ENCODE assay signal across 8 cellular contexts in genomic region chrX:17861496-17862011, GRCh38. TPM values are rescaled to one million over a fixed set of nuclear protein-coding genes. Genes with fewer than 3 reads are reported as not detected.
DNase-seq lines count a peak whose midpoint lies in the region; ATAC-seq and TF ChIP-seq lines count a peak whose summit lies in the region.

No MANE protein-coding gene starts in this region.

- H3K4me3 Mint-ChIP-seq in activated CD4-positive, alpha-beta memory T cell treated with anti-CD3 and anti-CD28 coated beads for 36 hours: peak overlapping the region; percentile 12
- H3K4me3 Mint-ChIP-seq in activated CD4-positive, alpha-beta memory T cell treated with anti-CD3 and anti-CD28 coated beads, Interleukin-2, amount 10 ng/mL, durations not matched to agents 7 days and 5 days: no peak overlapping the region
- H3K4me3 Mint-ChIP-seq in activated naive CD8-positive, alpha-beta T cell treated with anti-CD3 and anti-CD28 coated beads, Interleukin-2, amount 50 U/mL, for 24 hours: peak overlapping the region; percentile 45
- peak overlapping the region in 3 of 5 donors; percentile 9 to 52 (median 22) for H3K4me3 Mint-ChIP-seq in immature natural killer cell

- 6 to 7% methylated on average over 8 to 14 of the region's 15 CpGs for WGBS in testis, 2 donors

- H3K27me3 ChIP-seq in testis: no peaks in the 10 kb centered on the region

- H3K4me1 ChIP-seq in testis: no peaks in the 10 kb centered on the region

- no peak for ATAC-seq in activated naive CD8-positive, alpha-beta T cell treated with anti-CD3 and anti-CD28 coated beads, Interleukin-2, amount 50 U/mL, for 24 hours
- no peak for ATAC-seq in left lobe of liver
- no peak for ATAC-seq in HG03095 (IDR thresholded peaks at IDR 0.05; ENCODE audit: unreplicated experiment)

- H3K36me3 ChIP-seq in testis (ENCODE audit: low read depth, missing control alignments): no peaks in the 10 kb centered on the region

- H3K4me1 Mint-ChIP-seq in activated CD4-positive, alpha-beta memory T cell treated with anti-CD3 and anti-CD28 coated beads for 36 hours (ENCODE audit: low read depth): peaks cover 5% of the 10 kb centered on the region
- peaks cover 4% of the 10 kb centered on the region for H3K4me1 Mint-ChIP-seq in activated CD4-positive, alpha-beta memory T cell treated with anti-CD3 and anti-CD28 coated beads, Interleukin-2, amount 10 ng/mL, durations not matched to agents 7 days and 5 days
- H3K4me1 Mint-ChIP-seq in activated naive CD8-positive, alpha-beta T cell treated with anti-CD3 and anti-CD28 coated beads, Interleukin-2, amount 50 U/mL, for 24 hours: peaks cover 12% of the 10 kb centered on the region
- H3K4me1 Mint-ChIP-seq in immature natural killer cell: peaks cover 0 to 2% of the 10 kb centered on the region in 2 donors

- no peak overlapping the region for H3K27ac ChIP-seq in testis

- CTCF ChIA-PET in activated CD4-positive, alpha-beta memory T cell treated with anti-CD3 and anti-CD28 coated beads for 36 hours (lab: Charles Lee): no interaction called here
- CTCF ChIA-PET in activated CD4-positive, alpha-beta memory T cell treated with anti-CD3 and anti-CD28 coated beads, Interleukin-2, amount 10 ng/mL, durations not matched to agents 7 days and 5 days (lab: Charles Lee): no interaction called here

- no peak for TF ChIP-seq POLR2A in testis (IDR thresholded peaks at IDR 0.05)

- POLR2A ChIA-PET in activated CD4-positive, alpha-beta memory T cell treated with anti-CD3 and anti-CD28 coated beads for 36 hours (lab: Charles Lee): no interaction called here
- POLR2A ChIA-PET in activated CD4-positive, alpha-beta memory T cell treated with anti-CD3 and anti-CD28 coated beads, Interleukin-2, amount 10 ng/mL, durations not matched to agents 7 days and 5 days (lab: Charles Lee): no interaction called here

- DNase-seq in activated CD4-positive, alpha-beta memory T cell treated with anti-CD3 and anti-CD28 coated beads for 36 hours: no peak
- no peak for DNase-seq in activated CD4-positive, alpha-beta memory T cell treated with anti-CD3 and anti-CD28 coated beads, Interleukin-2, amount 10 ng/mL, durations not matched to agents 7 days and 5 days
- no peak for DNase-seq in activated naive CD8-positive, alpha-beta T cell treated with anti-CD3 and anti-CD28 coated beads, Interleukin-2, amount 50 U/mL, for 24 hours
- DNase-seq in immature natural killer cell: no peak
- DNase-seq in testis: no peak
- no peak for DNase-seq in left lobe of liver (ENCODE audit: low spot score)
- DNase-seq in NOMO-1 (lab: John Stamatoyannopoulos, UW; ENCODE audit: unreplicated experiment in 2 of 2): no peak

- H3K27me3 Mint-ChIP-seq in activated CD4-positive, alpha-beta memory T cell treated with anti-CD3 and anti-CD28 coated beads for 36 hours: peaks cover 36% of the 10 kb centered on the region
- peaks cover 39% of the 10 kb centered on the region for H3K27me3 Mint-ChIP-seq in activated CD4-positive, alpha-beta memory T cell treated with anti-CD3 and anti-CD28 coated beads, Interleukin-2, amount 10 ng/mL, durations not matched to agents 7 days and 5 days
- H3K27me3 Mint-ChIP-seq in activated naive CD8-positive, alpha-beta T cell treated with anti-CD3 and anti-CD28 coated beads, Interleukin-2, amount 50 U/mL, for 24 hours: peaks cover 37% of the 10 kb centered on the region
- H3K27me3 Mint-ChIP-seq in immature natural killer cell (ENCODE audit: low read depth in 3 of 3): peaks cover 0 to 21% (median 10%) of the 10 kb centered on the region in 3 donors

- no peaks in the 10 kb centered on the region for H3K9me3 Mint-ChIP-seq in activated CD4-positive, alpha-beta memory T cell treated with anti-CD3 and anti-CD28 coated beads for 36 hours
- no peaks in the 10 kb centered on the region for H3K9me3 Mint-ChIP-seq in activated CD4-positive, alpha-beta memory T cell treated with anti-CD3 and anti-CD28 coated beads, Interleukin-2, amount 10 ng/mL, durations not matched to agents 7 days and 5 days
- H3K9me3 Mint-ChIP-seq in activated naive CD8-positive, alpha-beta T cell treated with anti-CD3 and anti-CD28 coated beads, Interleukin-2, amount 50 U/mL, for 24 hours: no peaks in the 10 kb centered on the region
- no peaks in the 10 kb centered on the region for H3K9me3 Mint-ChIP-seq in immature natural killer cell

- H3K4me3 ChIP-seq in testis: peak overlapping the region; percentile 53 to 55

- H3K9me3 ChIP-seq in testis: no peaks in the 10 kb centered on the region

- H3K36me3 Mint-ChIP-seq in activated CD4-positive, alpha-beta memory T cell treated with anti-CD3 and anti-CD28 coated beads for 36 hours: no peaks in the 10 kb centered on the region
- no peaks in the 10 kb centered on the region for H3K36me3 Mint-ChIP-seq in activated CD4-positive, alpha-beta memory T cell treated with anti-CD3 and anti-CD28 coated beads, Interleukin-2, amount 10 ng/mL, durations not matched to agents 7 days and 5 days (ENCODE audit: low read depth)
- no peaks in the 10 kb centered on the region for H3K36me3 Mint-ChIP-seq in activated naive CD8-positive, alpha-beta T cell treated with anti-CD3 and anti-CD28 coated beads, Interleukin-2, amount 50 U/mL, for 24 hours (ENCODE audit: low read depth)
- H3K36me3 Mint-ChIP-seq in immature natural killer cell: no peaks in the 10 kb centered on the region

- no peak overlapping the region for H3K27ac Mint-ChIP-seq in activated CD4-positive, alpha-beta memory T cell treated with anti-CD3 and anti-CD28 coated beads for 36 hours
- no peak overlapping the region for H3K27ac Mint-ChIP-seq in activated CD4-positive, alpha-beta memory T cell treated with anti-CD3 and anti-CD28 coated beads, Interleukin-2, amount 10 ng/mL, durations not matched to agents 7 days and 5 days
- H3K27ac Mint-ChIP-seq in activated naive CD8-positive, alpha-beta T cell treated with anti-CD3 and anti-CD28 coated beads, Interleukin-2, amount 50 U/mL, for 24 hours: no peak overlapping the region
- H3K27ac Mint-ChIP-seq in immature natural killer cell: no peak overlapping the region

- intact Hi-C loops in activated CD4-positive, alpha-beta memory T cell treated with anti-CD3 and anti-CD28 coated beads for 36 hours (cut with micrococcal nuclease): no loop called here
- intact Hi-C loops in testis (cut with DNase I; ENCODE audit: low total_unique reads): no loop called here

- no peak for TF ChIP-seq CTCF in testis (IDR thresholded peaks at IDR 0.05)

RNA-seq across cellular contexts. Expression of gene RAI2, which starts 0.5 kb away (rescaled TPM):
- under 1 TPM; 0.39 to 0.43 TPM for total RNA-seq in activated CD4-positive, alpha-beta memory T cell treated with anti-CD3 and anti-CD28 coated beads for 36 hours
- total RNA-seq in activated CD4-positive, alpha-beta memory T cell treated with anti-CD3 and anti-CD28 coated beads, Interleukin-2, amount 10 ng/mL, durations not matched to agents 7 days and 5 days: not detected
- polyA plus RNA-seq in immature natural killer cell (not detected), testis (ENCODE audit: insufficient read depth, low read depth, low replicate concordance) (13.5 TPM)
- total RNA-seq in testis (10 to 100 TPM in 1 of 2 donors, 1 to 10 TPM in 1; 5.7 to 12.1 TPM), left lobe of liver (2.1 TPM)
